9 cellular contexts compared by ENCODE assay signal in the genomic region with DNA sequence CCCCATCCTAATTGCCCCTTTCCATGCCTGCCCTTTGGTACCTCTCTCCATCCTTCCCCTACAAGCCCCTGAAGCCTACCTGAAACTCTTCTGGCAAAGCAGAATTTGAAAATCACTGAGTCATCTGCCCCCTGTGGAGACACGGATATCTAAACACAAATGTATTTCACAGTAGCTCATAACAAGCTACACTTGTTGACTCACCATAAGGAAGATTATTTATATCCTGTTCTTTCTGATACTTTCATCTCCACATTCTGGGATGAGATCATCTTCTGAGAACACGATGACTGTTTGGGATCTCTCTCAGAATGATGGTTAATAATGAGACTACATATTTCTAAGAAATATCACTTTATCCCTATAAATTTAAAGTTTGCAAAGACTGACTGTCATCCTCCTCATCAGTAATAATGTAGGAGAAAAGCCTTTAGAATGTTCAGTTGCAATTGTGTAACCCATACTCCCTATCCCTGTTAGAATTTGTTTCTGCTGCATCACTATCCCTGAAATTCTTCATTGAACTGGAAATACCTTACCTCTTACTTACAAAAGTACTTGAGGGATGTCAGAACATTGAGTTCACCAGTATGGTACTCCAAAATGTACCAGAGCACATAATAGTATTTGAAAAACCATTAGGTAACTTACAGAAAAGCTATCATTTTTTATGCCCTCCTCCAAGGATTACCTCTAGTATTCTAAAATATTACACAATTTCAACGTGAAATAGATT. TPM values are rescaled to one million over a fixed set of nuclear protein-coding genes. Genes with fewer than 3 reads are reported as not detected.
DNase-seq lines count a peak whose midpoint lies in the region; ATAC-seq, FAIRE-seq and TF ChIP-seq lines count a peak whose summit lies in the region.
"Had no signal": no experiment of that assay in that cellular context is flagged by ENCODE, and none has a peak within 500 bp of the region (broad histone marks: within the 10 kb centered on the region; RNA-seq: fewer than 3 reads in every experiment).

No MANE protein-coding gene starts in this region.

- peak overlapping the region; percentile 5 for H3K4me3 Mint-ChIP-seq in astrocyte (ENCODE audit: unreplicated experiment)
- H3K4me3 Mint-ChIP-seq in activated T-cell treated with anti-CD3 and anti-CD28 coated beads, Interleukin-2, amount 50 U/mL, for 24 hours: no peak overlapping the region

- peak; percentile 14 for TF ChIP-seq CTCF in astrocyte (IDR thresholded peaks at IDR 0.05; ENCODE audit: insufficient read depth, low read depth, low read length)
- TF ChIP-seq CTCF in lung (IDR thresholded peaks at IDR 0.05; ENCODE audit: control extremely low read depth, extremely low read depth): no peak
- no peak for TF ChIP-seq CTCF in coronary artery (IDR thresholded peaks at IDR 0.05)

- H4K20me1 ChIP-seq in astrocyte (ENCODE audit: insufficient read depth, low read length): no peaks in the 10 kb centered on the region

- no peaks in the 10 kb centered on the region for H3K9me3 Mint-ChIP-seq in astrocyte (ENCODE audit: unreplicated experiment)
- no peaks in the 10 kb centered on the region for H3K9me3 Mint-ChIP-seq in activated T-cell treated with anti-CD3 and anti-CD28 coated beads, Interleukin-2, amount 50 U/mL, for 24 hours

- H3K9ac ChIP-seq in astrocyte (ENCODE audit: low read length): peak overlapping the region; percentile 61

- H3K27ac Mint-ChIP-seq in astrocyte (ENCODE audit: unreplicated experiment): peak overlapping the region; percentile 79
- no peak overlapping the region for H3K27ac Mint-ChIP-seq in activated T-cell treated with anti-CD3 and anti-CD28 coated beads, Interleukin-2, amount 50 U/mL, for 24 hours

- peak overlapping the region; percentile 65 for H3K4me2 ChIP-seq in astrocyte (ENCODE audit: low read length)

- H3K27ac ChIP-seq in astrocyte (ENCODE audit: low read depth, low read length) (peak overlapping the region; percentile 92), lung (ENCODE audit: low read depth in 1 of 2, low read length in 1 of 2) (peak overlapping the region; percentile 74 to 84), coronary artery (no peak overlapping the region)

- FAIRE-seq in astrocyte (lab: Jason Lieb, UNC): peak; percentile 97

- H3K27me3 ChIP-seq in astrocyte (ENCODE audit: insufficient read depth, low read length): no peaks in the 10 kb centered on the region
- H3K27me3 ChIP-seq in lung (ENCODE audit: control insufficient read depth, insufficient read depth): no peaks in the 10 kb centered on the region

- ATAC-seq in lung (ENCODE audit: insufficient read depth, low FRiP score) (peak; percentile 59), HG02852 (IDR thresholded peaks at IDR 0.05; ENCODE audit: unreplicated experiment) (no peak)

- H3K4me3 ChIP-seq in astrocyte (ENCODE audit: insufficient read depth, low read depth, low read length) (no peak overlapping the region), lung (no peak overlapping the region), coronary artery (no peak overlapping the region)

- WGBS in lung, 2 donors: 43 to 46% methylated on average over 3 of the region's 3 CpGs

- H3K36me3 ChIP-seq in astrocyte (ENCODE audit: insufficient read depth, low read length) (peaks cover 5% of the 10 kb centered on the region), lung (ENCODE audit: control insufficient read depth in 2 of 2, insufficient read depth in 2 of 2, low read length in 2 of 2) (no peaks in the 10 kb centered on the region)

- H3K79me2 ChIP-seq in astrocyte (ENCODE audit: insufficient read depth, low read length): peaks cover 84% of the 10 kb centered on the region

- H3K4me1 ChIP-seq in astrocyte (ENCODE audit: insufficient read depth, low read length) (peaks cover 12% of the 10 kb centered on the region), lung (ENCODE audit: control insufficient read depth in 2 of 2, insufficient read depth in 2 of 2, low read length in 2 of 2) (peaks cover 9 to 18% of the 10 kb centered on the region in 2 donors)

- H3K9me3 ChIP-seq in astrocyte (ENCODE audit: insufficient read depth, low read depth, low read length) (no peaks in the 10 kb centered on the region), lung (ENCODE audit: control insufficient read depth in 2 of 2, insufficient read depth in 1 of 2, low read length in 1 of 2) (no peaks in the 10 kb centered on the region)

- H2AFZ ChIP-seq in astrocyte (ENCODE audit: low read depth, low read length): no peak overlapping the region

- no peaks in the 10 kb centered on the region for H3K27me3 Mint-ChIP-seq in astrocyte (ENCODE audit: low read depth, unreplicated experiment)
- peaks cover 12% of the 10 kb centered on the region for H3K27me3 Mint-ChIP-seq in activated T-cell treated with anti-CD3 and anti-CD28 coated beads, Interleukin-2, amount 50 U/mL, for 24 hours

- peaks cover 1% of the 10 kb centered on the region for H3K36me3 Mint-ChIP-seq in astrocyte (ENCODE audit: low read depth, unreplicated experiment)
- no peaks in the 10 kb centered on the region for H3K36me3 Mint-ChIP-seq in activated T-cell treated with anti-CD3 and anti-CD28 coated beads, Interleukin-2, amount 50 U/mL, for 24 hours (ENCODE audit: low read depth)

- DNase-seq in COLO668 (lab: John Stamatoyannopoulos, UW; ENCODE audit: unreplicated experiment) (peak; percentile 4), HS-5 (ENCODE audit: low read depth) (peak; percentile 95), astrocyte (ENCODE audit: low read depth) (peak; percentile 90), lung (ENCODE audit: low spot score) (no peak), coronary artery (ENCODE audit: low spot score) (no peak)
- no peak for DNase-seq in activated CD4-positive, alpha-beta T cell treated with anti-CD3 and anti-CD28 coated beads for 48 hours
- no peak for DNase-seq in activated T-cell treated with anti-CD3 and anti-CD28 coated beads, Interleukin-2, amount 50 U/mL, for 24 hours
- DNase-seq: KG1 had no signal

- peaks cover 18% of the 10 kb centered on the region for H3K4me1 Mint-ChIP-seq in astrocyte (ENCODE audit: low read depth, unreplicated experiment)
- H3K4me1 Mint-ChIP-seq in activated T-cell treated with anti-CD3 and anti-CD28 coated beads, Interleukin-2, amount 50 U/mL, for 24 hours (ENCODE audit: low read depth): no peaks in the 10 kb centered on the region

RNA-seq across cellular contexts. Expression of gene SCHIP1, which starts 32.9 kb away (rescaled TPM):
- total RNA-seq in astrocyte (21.3 and 27.7 TPM in 2 replicates), lung (10 to 100 TPM; 12.4 to 19.6 TPM)
- polyA plus RNA-seq in lung: 10 to 100 TPM in 1 of 2 donors, 1 to 10 TPM in 1; 6.9 to 15.2 TPM

Comparison
In these comparisons a context has a peak if more than half of its experiments do, and no peak if none do; other contexts are left out.
1. DNase-seq: peak in COLO668 (single experiment), HS-5 (single experiment) and astrocyte (single experiment); none in lung (single experiment), coronary artery (single experiment), activated CD4-positive, alpha-beta T cell treated with anti-CD3 and anti-CD28 coated beads for 48 hours (single experiment) and activated T-cell treated with anti-CD3 and anti-CD28 coated beads, Interleukin-2, amount 50 U/mL, for 24 hours (single experiment).
2. H3K27ac ChIP-seq: peak in astrocyte (single experiment) and lung (2 of 2); none in coronary artery (0 of 2).